Comparison of ENCODE assay signal across 1 cellular context in the genomic region with DNA sequence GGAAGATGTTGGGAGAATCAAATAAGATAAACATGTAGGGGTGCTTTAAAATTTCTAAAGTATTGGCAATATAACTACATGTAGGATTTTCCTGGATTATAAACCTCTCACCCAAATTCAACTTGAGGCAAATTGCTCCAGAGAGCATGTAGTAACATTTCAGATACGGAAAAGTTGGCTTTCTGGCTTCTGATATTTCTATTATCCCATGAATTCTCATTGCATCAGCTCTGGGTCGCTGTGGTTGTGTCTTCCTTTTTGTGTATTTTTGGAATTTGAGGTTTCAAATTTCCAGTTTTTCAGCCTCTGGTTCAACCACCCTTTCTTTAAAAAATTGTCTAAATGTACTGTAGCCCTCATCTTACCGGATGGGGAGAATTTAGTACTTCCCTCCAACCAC.
TF ChIP-seq lines count a peak whose summit lies in the region.

No MANE protein-coding gene starts in this region.

TF ChIP-seq in H1, 55 proteins besides CTCF, POLR2A, EP300 and RAD21 (continued from another document):
- no peak for TF ChIP-seq EZH2 (IDR thresholded peaks at IDR 0.05; ENCODE audit: low read depth, low read length, severe bottlenecking)
- no peak for TF ChIP-seq TAF1 (IDR thresholded peaks at IDR 0.05; ENCODE audit: low read depth, low read length)
- no peak for TF ChIP-seq CEBPB (IDR thresholded peaks at IDR 0.05; ENCODE audit: low read depth, low read length)
- TF ChIP-seq HDAC2 (IDR thresholded peaks at IDR 0.05; ENCODE audit: borderline replicate concordance in 1 of 2, low read depth in 2 of 2, low read length in 2 of 2), result no peak
- no peak for TF ChIP-seq POLR2AphosphoS5 (IDR thresholded peaks at IDR 0.05; ENCODE audit: low read depth, low read length)
- no peak for TF ChIP-seq TCF12 (IDR thresholded peaks at IDR 0.05; ENCODE audit: low read depth, low read length)
- TF ChIP-seq, protein P1, sequence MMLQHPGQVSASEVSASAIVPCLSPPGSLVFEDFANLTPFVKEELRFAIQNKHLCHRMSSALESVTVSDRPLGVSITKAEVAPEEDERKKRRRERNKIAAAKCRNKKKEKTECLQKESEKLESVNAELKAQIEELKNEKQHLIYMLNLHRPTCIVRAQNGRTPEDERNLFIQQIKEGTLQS (IDR thresholded peaks at IDR 0.05; ENCODE audit: insufficient read depth, low read depth, low read length), result no peak
- no peak for TF ChIP-seq BRCA1 (IDR thresholded peaks at IDR 0.05; ENCODE audit: low read depth, low read length)
- TF ChIP-seq RBBP5 (IDR thresholded peaks at IDR 0.05; ENCODE audit: borderline replicate concordance, low read depth, low read length), result no peak
TF ChIP-seq in H1: peak in this region for 0.
